In the genomic region with DNA sequence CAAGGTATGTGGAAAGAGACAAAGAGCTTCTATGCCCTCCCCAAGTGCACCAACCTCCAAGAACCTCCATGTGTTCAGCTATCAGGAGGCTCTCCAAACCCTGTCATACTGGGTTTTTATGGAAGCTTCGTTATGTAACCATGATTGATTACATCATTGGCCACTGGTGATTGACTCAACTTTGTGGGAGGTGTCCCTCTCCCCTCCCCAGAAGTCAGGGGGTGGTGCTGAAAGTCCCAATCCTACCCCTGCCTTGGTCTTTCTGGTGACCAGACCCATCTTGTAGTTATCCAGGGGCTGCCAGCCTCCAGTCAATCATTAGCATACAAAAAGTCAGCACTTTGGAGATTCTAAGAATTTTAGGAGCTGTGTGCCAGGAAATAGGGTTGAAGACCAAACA, we compare ENCODE assay signal across 1 cellular context.
TF ChIP-seq lines count a peak whose summit lies in the region.

No MANE protein-coding gene starts in this region.

TF ChIP-seq in IMR-90, 13 proteins besides CTCF, POLR2A, EP300 and RAD21 (continued from another document):
- no peak for TF ChIP-seq RFX5 (IDR thresholded peaks at IDR 0.05; ENCODE audit: low read depth, low read length)
- no peak for TF ChIP-seq ELK1 (IDR thresholded peaks at IDR 0.05; ENCODE audit: borderline replicate concordance, low read depth, low read length)
- TF ChIP-seq NFE2L2 (IDR thresholded peaks at IDR 0.05; ENCODE audit: low read depth, low read length), result no peak
- no peak for TF ChIP-seq SMC3 (IDR thresholded peaks at IDR 0.05; ENCODE audit: low read depth, low read length)
TF ChIP-seq in IMR-90: peak in this region for 0.
